ENCODE assay signal across 8 cellular contexts in genomic region chr10:20029523-20029922, GRCh38.
"Had no signal": no experiment of that assay in that cellular context is flagged by ENCODE, and none has a peak within 500 bp of the region (broad histone marks: within the 10 kb centered on the region; RNA-seq: fewer than 3 reads in every experiment).

No MANE protein-coding gene starts in this region.

- ATAC-seq: HCT116 had no signal

- H3K36me3 Mint-ChIP-seq: IgD-negative memory B cell had no signal

- H3K4me3 Mint-ChIP-seq: HFFc6, IgD-negative memory B cell had no signal

- H3K9me3 Mint-ChIP-seq: IgD-negative memory B cell had no signal

- H3K36me3 ChIP-seq: HAP-1 had no signal

- H3K4me3 ChIP-seq: HAP-1 had no signal

- H3K27ac Mint-ChIP-seq: HFFc6, IgD-negative memory B cell had no signal

- H3K4me1 ChIP-seq: HAP-1 had no signal

- H3K27ac ChIP-seq: HL-60 had no signal

- H3K9me3 ChIP-seq: HAP-1 had no signal

- DNase-seq: GOT3, H7, HFFc6, KG1 had no signal

- H3K27me3 Mint-ChIP-seq: IgD-negative memory B cell had no signal
